8 cellular contexts compared by ENCODE assay signal in the genomic region with DNA sequence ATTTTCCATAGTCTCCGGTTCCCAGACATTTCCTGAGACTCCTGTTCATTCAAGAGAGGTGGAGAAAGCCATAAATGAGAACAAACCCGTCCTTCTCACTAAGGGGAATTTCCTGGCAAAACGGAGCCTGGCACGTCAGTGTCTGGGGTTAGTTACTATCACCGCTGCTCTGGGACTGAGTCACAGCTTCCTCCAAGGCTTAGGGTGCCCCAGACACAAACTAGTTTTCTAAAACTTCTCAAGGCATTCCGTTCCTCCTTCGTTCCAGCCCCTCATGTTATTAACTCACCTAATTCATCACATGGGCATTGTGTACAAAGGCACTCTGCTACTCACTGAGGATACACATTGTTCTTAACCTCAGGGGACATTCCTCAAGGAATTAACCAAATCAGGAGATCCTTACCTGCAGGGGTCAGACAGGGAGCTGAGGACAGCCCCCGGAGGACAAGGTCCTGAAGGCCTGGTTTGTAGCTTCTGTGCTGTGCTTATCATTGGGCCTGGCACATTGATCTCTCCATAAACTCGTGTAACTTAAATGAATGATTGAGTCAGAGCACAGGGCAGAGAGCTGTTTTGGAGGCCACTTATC.
DNase-seq lines count a peak whose midpoint lies in the region; ATAC-seq and TF ChIP-seq lines count a peak whose summit lies in the region.

No MANE protein-coding gene starts in this region.

- H3K9me3 ChIP-seq in AG04450 (ENCODE audit: control insufficient read depth, insufficient read depth, low read length), result no peaks in the 10 kb centered on the region

- no peak for TF ChIP-seq CTCF in AG04450 (IDR thresholded peaks at IDR 0.05; ENCODE audit: low read depth, low read length)

- peak overlapping the region; percentile 81 for H3K27ac ChIP-seq in AG04450 (ENCODE audit: low read depth, low read length)

- DNase-seq in AG04450 (ENCODE audit: low read depth, low spot score) (peak; percentile 57), HS-5 (ENCODE audit: low read depth) (peak; percentile 50), glomerular visceral epithelial cell (ENCODE audit: extremely low spot score) (peak; percentile 92), skeletal muscle cell (ENCODE audit: low read depth) (peak; percentile 84), D341Med (ENCODE audit: low spot score) (no peak), SW 1271 (lab: John Stamatoyannopoulos, UW) (no peak)
- DNase-seq in activated T-cell treated with anti-CD3 and anti-CD28 coated beads, Interleukin-2, amount 50 U/mL, for 1 hour, result peak; percentile 57

- no peaks in the 10 kb centered on the region for H3K27me3 ChIP-seq in AG04450 (ENCODE audit: control insufficient read depth, insufficient read depth, low read length)

- H3K4me3 ChIP-seq in AG04450 (ENCODE audit: low read depth, low read length) (no peak overlapping the region), skeletal muscle cell (ENCODE audit: low read depth, low read length) (no peak overlapping the region)

- ATAC-seq in GM19438 (IDR thresholded peaks at IDR 0.05; ENCODE audit: low read depth, unreplicated experiment), result peak; percentile 66

- POLR2A ChIA-PET in AG04450 (lab: Yijun Ruan, JAX), result interaction anchor here (0.7 to 3.7 kb wide), 4 partner anchors 9 to 105 kb away, joined by 3 to 13 read pairs (median 3); a partner anchor contains a TSS

- CTCF ChIA-PET in AG04450 (lab: Charles Lee), result no interaction called here

Comparison
In these comparisons a context has a peak if more than half of its experiments do, and no peak if none do; other contexts are left out.
1. DNase-seq: peak in AG04450 (single experiment), HS-5 (single experiment), activated T-cell treated with anti-CD3 and anti-CD28 coated beads, Interleukin-2, amount 50 U/mL, for 1 hour (single experiment), glomerular visceral epithelial cell (single experiment) and skeletal muscle cell (single experiment); none in D341Med (single experiment) and SW 1271 (0 of 2).